ENCODE assay signal across 8 cellular contexts in the genomic region with DNA sequence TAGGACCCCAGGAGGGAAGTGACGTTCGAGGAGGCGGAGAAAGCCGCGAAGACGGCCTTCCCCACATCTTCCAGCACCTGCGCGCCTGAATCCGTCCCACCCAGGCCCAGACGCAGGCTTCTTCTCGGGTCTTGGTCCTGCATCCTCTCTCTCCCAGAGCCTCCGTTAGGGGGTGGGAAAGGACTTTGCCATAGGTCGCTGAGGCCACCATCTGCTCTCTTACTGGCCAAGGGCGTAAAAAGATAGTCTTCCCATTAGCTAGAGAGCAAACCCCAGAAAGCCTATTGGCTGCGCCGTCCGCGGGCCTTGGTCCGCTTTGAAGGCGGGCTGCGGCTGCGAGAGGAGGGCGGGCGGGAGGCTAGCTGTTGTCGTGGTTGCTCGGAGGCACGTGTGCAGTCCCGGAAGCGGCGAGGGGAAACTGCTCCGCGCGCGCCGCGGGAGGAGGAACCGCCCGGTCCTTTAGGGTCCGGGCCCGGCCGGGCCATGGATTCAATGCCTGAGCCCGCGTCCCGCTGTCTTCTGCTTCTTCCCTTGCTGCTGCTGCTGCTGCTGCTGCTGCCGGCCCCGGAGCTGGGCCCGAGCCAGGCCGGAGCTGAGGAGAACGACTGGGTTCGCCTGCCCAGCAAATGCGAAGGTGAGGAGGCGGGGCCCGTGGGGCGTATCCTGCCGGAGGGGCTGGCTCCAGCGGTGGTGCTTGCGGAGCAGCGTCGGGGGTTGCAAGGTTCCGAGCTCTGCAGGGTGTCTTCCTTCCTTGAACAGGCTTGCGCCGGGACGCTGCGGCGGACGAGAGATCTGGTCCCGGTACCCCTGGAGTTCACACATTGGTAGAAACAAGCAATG. TPM values are rescaled to one million over a fixed set of nuclear protein-coding genes. Genes with fewer than 3 reads are reported as not detected.
A peak's percentile ranks its signal among the peaks of the same experiment; 100 is the strongest.
DNase-seq lines count a peak whose midpoint lies in the region; ATAC-seq and TF ChIP-seq lines count a peak whose summit lies in the region.

A gene (plus strand): TSS at position 393 of the 840 bp plus-strand sequence. CDS start 91 bp downstream, at position 484.

- peak; percentile 96 for DNase-seq in CD1c-positive myeloid dendritic cell (ENCODE audit: extremely low spot score)
- peak; percentile 98 for DNase-seq in NCI-H82 treated with DMSO at 0.1 percent for 48 hours (lab: John Stamatoyannopoulos, UW; ENCODE audit: unreplicated experiment)
- DNase-seq in activated CD4-positive, alpha-beta memory T cell treated with anti-CD3 and anti-CD28 coated beads for 36 hours, result peak; percentile 98
- peak; percentile 79 to 96 (median 94) for DNase-seq in dorsolateral prefrontal cortex
- peak; percentile 95 to 98 (median 96) for DNase-seq in right lobe of liver
- peak; percentile 84 to 86 for DNase-seq in stimulated activated CD4-positive, alpha-beta T cell treated with anti-CD3 and anti-CD28 coated beads, Interleukin-4, amount 100 ng/mL, for 4 hours

- WGBS in right lobe of liver (ENCODE audit: insufficient coverage, low coverage, low lambda C conversion rate, missing lambda C conversion rate), result 0% methylated on average over 21 of the region's 67 CpGs

- peak within 1 kb of the TSS; percentile 99 for H3K27ac Mint-ChIP-seq in activated CD4-positive, alpha-beta memory T cell treated with anti-CD3 and anti-CD28 coated beads for 36 hours

- H3K27ac ChIP-seq in dorsolateral prefrontal cortex (peak within 1 kb of the TSS; percentile 61 to 98 (median 93)), right lobe of liver (peak within 1 kb of the TSS; percentile 68 to 89 (median 88))

- peaks cover 0 to 2% (median 0%) of the 10 kb centered on the region in 4 donors for H3K36me3 ChIP-seq in right lobe of liver

- no peaks in the 10 kb centered on the region for H3K27me3 ChIP-seq in dorsolateral prefrontal cortex
- no peaks in the 10 kb centered on the region for H3K27me3 ChIP-seq in right lobe of liver

- no peaks in the 10 kb centered on the region for H3K9me3 Mint-ChIP-seq in activated CD4-positive, alpha-beta memory T cell treated with anti-CD3 and anti-CD28 coated beads for 36 hours

- intact Hi-C loops in activated CD4-positive, alpha-beta memory T cell treated with anti-CD3 and anti-CD28 coated beads for 36 hours (cut with micrococcal nuclease), result loop anchor here (1.0 to 2.0 kb wide), 9 partner anchors 39 to 588 kb away; a partner anchor contains a TSS
- intact Hi-C loops in dorsolateral prefrontal cortex (cut with DNase I) (loop anchor here (1.0 to 10.0 kb wide), 4 partner anchors 55 to 318 kb away; a partner anchor contains a TSS), right lobe of liver (cut with DNase I) (loop anchor here in 1 of 2 donors (10.0 kb wide), 1 partner anchor 55 kb away; a partner anchor contains a TSS)

- peak; percentile 61 for TF ChIP-seq POLR2A in right lobe of liver (IDR thresholded peaks at IDR 0.05)

- H3K4me3 ChIP-seq in dorsolateral prefrontal cortex, result peak within 1 kb of the TSS; percentile 65 to 98 (median 85)
- H3K4me3 ChIP-seq in right lobe of liver, result peak within 1 kb of the TSS; percentile 72 to 81 (median 80)

- TF ChIP-seq CTCF in dorsolateral prefrontal cortex (IDR thresholded peaks at IDR 0.05 in 54 of 56, conservative IDR thresholded peaks at IDR 0.05 in 2 of 56; ENCODE audit: low read depth in 1 of 56, partially characterized antibody in 56 of 56), result peak in 19 of 56 donors; percentile 6 to 52 (median 21)
- TF ChIP-seq CTCF in right lobe of liver (IDR thresholded peaks at IDR 0.05), result no peak

- no peaks in the 10 kb centered on the region for H3K9me3 ChIP-seq in right lobe of liver

- ATAC-seq in GM19438 (IDR thresholded peaks at IDR 0.05; ENCODE audit: low read depth, unreplicated experiment), result peak; percentile 71
- ATAC-seq in HG03575 (IDR thresholded peaks at IDR 0.05; ENCODE audit: extremely low read depth, insufficient number of reproducible peaks, low FRiP score, unreplicated experiment), result peak; percentile 52
- ATAC-seq in right lobe of liver, result peak; percentile 91 to 95 (median 93)

- peaks cover 39% of the 10 kb centered on the region for H3K4me1 Mint-ChIP-seq in activated CD4-positive, alpha-beta memory T cell treated with anti-CD3 and anti-CD28 coated beads for 36 hours (ENCODE audit: low read depth)

- CTCF ChIA-PET in activated CD4-positive, alpha-beta memory T cell treated with anti-CD3 and anti-CD28 coated beads for 36 hours (lab: Charles Lee), result interaction anchor here (0.6 to 2.8 kb wide), 12 partner anchors 16 to 268 kb away, joined by 3 to 11 read pairs (median 4); a partner anchor contains a TSS

- H3K4me1 ChIP-seq in right lobe of liver, result peaks cover 0 to 31% (median 9%) of the 10 kb centered on the region in 4 donors

- H3K4me3 Mint-ChIP-seq in activated CD4-positive, alpha-beta memory T cell treated with anti-CD3 and anti-CD28 coated beads for 36 hours, result peak within 1 kb of the TSS; percentile 96

- POLR2A ChIA-PET in activated CD4-positive, alpha-beta memory T cell treated with anti-CD3 and anti-CD28 coated beads for 36 hours (lab: Charles Lee), result interaction anchor here (0.5 to 2.8 kb wide), 23 partner anchors 8 to 455 kb away, joined by 3 to 30 read pairs (median 3); a partner anchor contains a TSS

- H3K27me3 Mint-ChIP-seq in activated CD4-positive, alpha-beta memory T cell treated with anti-CD3 and anti-CD28 coated beads for 36 hours, result no peaks in the 10 kb centered on the region

- peaks cover 23% of the 10 kb centered on the region for H3K36me3 Mint-ChIP-seq in activated CD4-positive, alpha-beta memory T cell treated with anti-CD3 and anti-CD28 coated beads for 36 hours

RNA-seq across cellular contexts. Expression of the gene that starts here (rescaled TPM):
- total RNA-seq in activated CD4-positive, alpha-beta memory T cell treated with anti-CD3 and anti-CD28 coated beads for 36 hours, result 10 to 100 TPM; 32.2 to 37.6 TPM
- 10 to 100 TPM; 33.3 to 56.8 (median 43.9) TPM for total RNA-seq in dorsolateral prefrontal cortex
- total RNA-seq in right lobe of liver, result 10 to 100 TPM; 11.1 to 75.4 (median 28.8) TPM

Comparison
In these comparisons a context has a peak if more than half of its experiments do, and no peak if none do; other contexts are left out.
1. Peak in every context shown above with its lines: DNase-seq, ATAC-seq, H3K4me3 ChIP-seq and H3K27ac ChIP-seq.